19 cellular contexts compared by ENCODE assay signal in genomic region chr4:140944539-140944938, GRCh38.
DNase-seq lines count a peak whose midpoint lies in the region; ATAC-seq and TF ChIP-seq lines count a peak whose summit lies in the region.
"Had no signal": no experiment of that assay in that cellular context is flagged by ENCODE, and none has a peak within 500 bp of the region (broad histone marks: within the 10 kb centered on the region; RNA-seq: fewer than 3 reads in every experiment).

No MANE protein-coding gene starts in this region.

- no peak overlapping the region for H3K27ac ChIP-seq in foreskin keratinocyte
- H3K27ac ChIP-seq: HL-60, right lobe of liver had no signal

- H3K27me3 Mint-ChIP-seq in HFFc6 (ENCODE audit: insufficient read depth): peaks cover 2% of the 10 kb centered on the region; the same call in 1 of the 2 replicates

- H3K4me1 Mint-ChIP-seq in HFFc6 (ENCODE audit: low read depth): peaks cover 37% of the 10 kb centered on the region

- peaks cover 5% of the 10 kb centered on the region; the same call in 1 of the 2 replicates for H3K36me3 Mint-ChIP-seq in HFFc6 (ENCODE audit: low read depth)

- H3K27me3 ChIP-seq in foreskin keratinocyte: no peaks in the 10 kb centered on the region
- H3K27me3 ChIP-seq: right lobe of liver had no signal

- DNase-seq in HFFc6: peak; percentile 34
- DNase-seq in astrocyte of the cerebellum (ENCODE audit: low read depth): peak; percentile 48
- DNase-seq in fibroblast of villous mesenchyme (ENCODE audit: low read depth): peak; percentile 38
- peak; percentile 44 for DNase-seq in stromal cell of bone marrow (ENCODE audit: low read depth)
- DNase-seq in cerebellar cortex (ENCODE audit: low spot score): no peak
- DNase-seq in foreskin keratinocyte: no peak
- DNase-seq: activated CD4-positive, alpha-beta T cell treated with anti-CD3 and anti-CD28 coated beads for 48 hours; activated effector memory CD4-positive, alpha-beta T cell treated with Interleukin-2 at 50 U/mL for 16 hours; anterior cingulate cortex; cortex of kidney; KBM-7; NCI-H1092 treated with DMSO at 0.1 percent for 48 hours; NCI-H2081 treated with DMSO at 0.1 percent for 48 hours; NCI-H748 treated with DMSO at 0.1 percent for 48 hours; occipital lobe; right lobe of liver; stimulated activated CD4-positive, alpha-beta T cell treated with anti-CD3 and anti-CD28 coated beads, Interleukin-4, amount 100 ng/mL, for 1 hour had no signal

- no peaks in the 10 kb centered on the region for H3K9me3 Mint-ChIP-seq in HFFc6

- H3K4me3 Mint-ChIP-seq in HFFc6: peak overlapping the region; percentile 66

- in situ Hi-C loops in astrocyte of the cerebellum (cut with HindIII; ENCODE audit: low sequenced_read_pairs): no loop called here

- no peaks in the 10 kb centered on the region for H3K4me1 ChIP-seq in foreskin keratinocyte

- peak overlapping the region; percentile 78 for H3K27ac Mint-ChIP-seq in HFFc6

- no peak for ATAC-seq in HG03565 (IDR thresholded peaks at IDR 0.05; ENCODE audit: unreplicated experiment)
- ATAC-seq in foreskin keratinocyte: no peak
- ATAC-seq: right lobe of liver had no signal

- TF ChIP-seq CTCF in HFFc6 (IDR thresholded peaks at IDR 0.05) (no peak), astrocyte of the cerebellum (IDR thresholded peaks at IDR 0.05; ENCODE audit: low read depth, low read length, missing control alignments) (no peak), fibroblast of villous mesenchyme (IDR thresholded peaks at IDR 0.05; ENCODE audit: insufficient read depth, low read depth, low read length) (no peak), foreskin keratinocyte (conservative IDR thresholded peaks at IDR 0.05) (no peak)

- H3K4me3 ChIP-seq in astrocyte of the cerebellum (ENCODE audit: low read depth, low read length): no peak overlapping the region
- H3K4me3 ChIP-seq in fibroblast of villous mesenchyme (ENCODE audit: low read depth, low read length): no peak overlapping the region
- H3K4me3 ChIP-seq: right lobe of liver had no signal

Comparison
In these comparisons a context has a peak if more than half of its experiments do, and no peak if none do; other contexts are left out.
1. DNase-seq: peak in HFFc6 (single experiment), astrocyte of the cerebellum (single experiment), fibroblast of villous mesenchyme (single experiment) and stromal cell of bone marrow (single experiment); none in cerebellar cortex (single experiment) and foreskin keratinocyte (0 of 2).